8 cellular contexts compared by ENCODE assay signal in genomic region chr3:30628188-30628930, GRCh38. TPM values are rescaled to one million over a fixed set of nuclear protein-coding genes. Genes with fewer than 3 reads are reported as not detected.
DNase-seq lines count a peak whose midpoint lies in the region; TF ChIP-seq lines count a peak whose summit lies in the region.

No MANE protein-coding gene starts in this region.

- H3K9me3 Mint-ChIP-seq in endothelial cell (ENCODE audit: unreplicated experiment), result no peaks in the 10 kb centered on the region

- DNase-seq in A673 (ENCODE audit: low spot score), result no peak
- no peak for DNase-seq in ascending aorta (ENCODE audit: low spot score in 2 of 2)
- DNase-seq in DMS114 treated with DMSO at 0.1 percent for 48 hours (lab: John Stamatoyannopoulos, UW; ENCODE audit: unreplicated experiment), result no peak
- no peak for DNase-seq in NCI-H446 treated with DMSO at 0.1 percent for 48 hours (lab: John Stamatoyannopoulos, UW)
- no peak for DNase-seq in endothelial cell (ENCODE audit: low spot score)
- no peak for DNase-seq in NCI-H345 (lab: John Stamatoyannopoulos, UW)

- no peak for TF ChIP-seq CTCF in A673 (conservative IDR thresholded peaks at IDR 0.05; ENCODE audit: low read depth, low read length)
- TF ChIP-seq CTCF in ascending aorta (IDR thresholded peaks at IDR 0.05), result no peak
- no peak for TF ChIP-seq CTCF in endothelial cell (IDR thresholded peaks at IDR 0.05; ENCODE audit: unreplicated experiment)

- no peak overlapping the region for H3K27ac Mint-ChIP-seq in endothelial cell (ENCODE audit: unreplicated experiment)

- H3K4me1 ChIP-seq in A673 (ENCODE audit: insufficient read depth, low read length, poor library complexity, severe bottlenecking), result peaks cover 80% of the 10 kb centered on the region
- H3K4me1 ChIP-seq in HUES48 (ENCODE audit: control insufficient read depth, insufficient read depth, low read length), result peaks cover 26% of the 10 kb centered on the region
- peaks cover 20 to 58% of the 10 kb centered on the region in 2 donors for H3K4me1 ChIP-seq in ascending aorta
- H3K4me1 ChIP-seq in muscle layer of colon (ENCODE audit: insufficient read depth, low read length), result peaks cover 91% of the 10 kb centered on the region

- BruUV-seq in A673 (replicated peaks; lab: Mats Ljungman, UMichigan), result no TSS peak

- H3K9ac ChIP-seq in HUES48 (ENCODE audit: low read depth, low read length) (peak overlapping the region; percentile 15; the same call in 1 of the 2 replicates), muscle layer of colon (ENCODE audit: low read length) (no peak overlapping the region)

- peaks cover 62% of the 10 kb centered on the region for H3K4me1 Mint-ChIP-seq in endothelial cell (ENCODE audit: unreplicated experiment)

- H3K27me3 Mint-ChIP-seq in endothelial cell (ENCODE audit: unreplicated experiment), result peaks cover 5% of the 10 kb centered on the region

- no peak overlapping the region for H3K4me3 Mint-ChIP-seq in endothelial cell (ENCODE audit: unreplicated experiment)

- CTCF ChIA-PET in A673 (lab: Charles Lee), result interaction anchor here (0.9 kb wide), 1 partner anchor 69 kb away, joined by 5 read pairs; no protein-coding TSS in a partner anchor

- POLR2A ChIA-PET in A673 (lab: Charles Lee; ENCODE audit: low non-redundant PET), result no interaction called here

- no peaks in the 10 kb centered on the region for H3K36me3 ChIP-seq in A673 (ENCODE audit: insufficient read depth, low read length, poor library complexity, severe bottlenecking)
- no peaks in the 10 kb centered on the region for H3K36me3 ChIP-seq in HUES48 (ENCODE audit: control insufficient read depth, insufficient read depth, low read length)
- H3K36me3 ChIP-seq in ascending aorta, result peaks cover 10 to 27% of the 10 kb centered on the region in 2 donors
- peaks cover 26% of the 10 kb centered on the region for H3K36me3 ChIP-seq in muscle layer of colon (ENCODE audit: insufficient read depth, low read length)

- peaks cover 44% of the 10 kb centered on the region for H3K36me3 Mint-ChIP-seq in endothelial cell (ENCODE audit: low read depth, unreplicated experiment)

- intact Hi-C loops in A673 (cut with micrococcal nuclease; ENCODE audit: unreplicated experiment) (no loop called here), ascending aorta (cut with DNase I) (no loop called here)

- H3K27me3 ChIP-seq in A673 (replicated peaks; ENCODE audit: insufficient read depth, low read depth, low read length, poor library complexity), result no peaks in the 10 kb centered on the region
- H3K27me3 ChIP-seq in HUES48 (ENCODE audit: control insufficient read depth, insufficient read depth, low read length), result no peaks in the 10 kb centered on the region
- no peaks in the 10 kb centered on the region for H3K27me3 ChIP-seq in ascending aorta
- H3K27me3 ChIP-seq in muscle layer of colon (ENCODE audit: control insufficient read depth in 1 of 2, insufficient read depth in 2 of 2, low read length in 2 of 2), result no peaks in the 10 kb centered on the region

- H3K4me3 ChIP-seq in A673 (ENCODE audit: low read depth, low read length, poor library complexity, severe bottlenecking), result no peak overlapping the region
- H3K4me3 ChIP-seq in HUES48 (ENCODE audit: low read depth, low read length), result no peak overlapping the region
- no peak overlapping the region for H3K4me3 ChIP-seq in ascending aorta
- H3K4me3 ChIP-seq in muscle layer of colon (ENCODE audit: low read depth in 1 of 2, low read length in 2 of 2), result no peak overlapping the region

- H3K27ac ChIP-seq in A673 (ENCODE audit: low read depth, low read length, poor library complexity, severe bottlenecking) (peak overlapping the region; percentile 44), HUES48 (ENCODE audit: low read depth, low read length) (peak overlapping the region; percentile 70), ascending aorta (peak overlapping the region; percentile 54 to 82), muscle layer of colon (ENCODE audit: low read depth, low read length) (peak overlapping the region; percentile 72)

- H3K9me3 ChIP-seq in A673 (ENCODE audit: low read depth, low read length, poor library complexity, severe bottlenecking) (no peaks in the 10 kb centered on the region), HUES48 (ENCODE audit: control insufficient read depth, insufficient read depth, low read length) (no peaks in the 10 kb centered on the region), ascending aorta (no peaks in the 10 kb centered on the region), muscle layer of colon (ENCODE audit: low read length) (no peaks in the 10 kb centered on the region)

RNA-seq across cellular contexts. Expression of gene TGFBR2, which starts 22.0 kb away (rescaled TPM):
- total RNA-seq in A673 (2021) (16.1 TPM in 2 replicates), ascending aorta (343 TPM), endothelial cell (ENCODE audit: unreplicated experiment) (68.7 TPM)
